ENCODE assay signal across 9 cellular contexts in the genomic region with DNA sequence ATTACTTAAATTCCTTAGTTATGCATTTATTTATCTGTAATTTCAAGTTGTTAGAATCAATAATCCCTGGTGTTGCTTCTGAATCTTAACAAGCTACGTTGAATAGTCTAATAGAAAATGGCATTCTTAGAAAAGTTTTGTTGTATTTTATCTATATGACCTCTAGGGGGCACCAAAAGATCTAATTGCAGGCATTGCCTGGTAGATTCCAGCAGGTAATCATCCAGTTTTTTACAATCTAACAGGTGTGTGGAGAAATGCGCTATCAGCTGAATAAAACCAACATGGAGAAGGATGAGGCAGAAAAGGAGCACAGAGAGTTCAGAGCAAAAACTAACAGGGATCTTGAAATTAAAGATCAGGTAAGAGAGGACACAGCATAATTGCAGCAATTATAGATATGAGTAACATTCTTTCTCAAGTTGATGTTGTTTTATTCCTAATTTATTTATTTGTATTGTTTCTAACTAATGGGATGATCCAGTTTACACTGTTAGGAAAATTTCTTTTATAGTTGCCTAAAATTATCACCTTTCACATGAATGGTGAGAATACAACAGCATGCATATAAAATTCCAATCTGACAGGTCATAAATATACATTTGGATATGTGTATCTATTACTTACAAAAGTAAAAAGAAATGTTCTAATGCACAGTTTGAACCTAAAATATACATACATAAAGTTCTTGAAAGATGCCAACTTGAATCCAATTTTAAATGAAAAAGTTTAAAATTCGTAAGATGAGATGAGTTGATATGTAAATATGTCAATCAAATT.
A peak's percentile ranks its signal among the peaks of the same experiment; 100 is the strongest.
DNase-seq lines count a peak whose midpoint lies in the region; ATAC-seq, FAIRE-seq and TF ChIP-seq lines count a peak whose summit lies in the region.
"Had no signal": no experiment of that assay in that cellular context is flagged by ENCODE, and none has a peak within 500 bp of the region (broad histone marks: within the 10 kb centered on the region; RNA-seq: fewer than 3 reads in every experiment).

No MANE protein-coding gene starts in this region.

- H3K9me2 ChIP-seq in DOHH2 (replicated peaks; ENCODE audit: control insufficient read depth, low read length): no peaks in the 10 kb centered on the region

- intact Hi-C loops in spleen (cut with DNase I; ENCODE audit: low total_unique reads): loop anchor here (2.0 to 5.0 kb wide), 2 partner anchors 403 to 929 kb away; no protein-coding TSS in a partner anchor

- H3K27ac ChIP-seq in DOHH2 (ENCODE audit: low read depth, low read length) (no peak overlapping the region), spleen (no peak overlapping the region)

- H3K4me3 Mint-ChIP-seq in glutamatergic neuron (ENCODE audit: unreplicated experiment): no peak overlapping the region
- H3K4me3 Mint-ChIP-seq: T-helper 1 cell treated with Interleukin-12 subunit alpha and Interleukin-12 subunit beta and Interleukin-4 antibody, amounts not matched to agents 30 μg/mL and 1 μg/mL, for 36 hours had no signal

- no peaks in the 10 kb centered on the region for H4K20me1 ChIP-seq in DOHH2 (ENCODE audit: control insufficient read depth, insufficient read depth, low read depth, low read length)

- H3K4me3 ChIP-seq in DOHH2 (ENCODE audit: low read length) (no peak overlapping the region), HFF-Myc (replicated peaks; ENCODE audit: low read depth, low read length) (no peak overlapping the region), spleen (no peak overlapping the region)

- H3K4me1 ChIP-seq in DOHH2 (ENCODE audit: control insufficient read depth, low read length) (no peaks in the 10 kb centered on the region), spleen (peaks cover 0 to 16% (median 6%) of the 10 kb centered on the region in 6 donors)

- FAIRE-seq in TTC549 (lab: Jason Lieb, UNC): peak; percentile 98

- H3K27me3 ChIP-seq in DOHH2 (ENCODE audit: control insufficient read depth, low read length) (no peaks in the 10 kb centered on the region), spleen (replicated peaks in 1 of 7) (no peaks in the 10 kb centered on the region)

- peak; percentile 73 for TF ChIP-seq CTCF in DOHH2 (IDR thresholded peaks at IDR 0.05; ENCODE audit: low read depth, low read length, poor library complexity, severe bottlenecking)
- peak; percentile 50 for TF ChIP-seq CTCF in HFF-Myc (IDR thresholded peaks at IDR 0.05; ENCODE audit: low read depth, low read length, missing control alignments)
- peak; percentile 93 for TF ChIP-seq CTCF in glutamatergic neuron (IDR thresholded peaks at IDR 0.05; ENCODE audit: partially characterized antibody, unreplicated experiment)
- TF ChIP-seq CTCF in spleen (IDR thresholded peaks at IDR 0.05 in 8 of 11, conservative IDR thresholded peaks at IDR 0.05 in 3 of 11): peak; percentile 19 to 73 (median 55)

- H3F3A ChIP-seq in DOHH2 (ENCODE audit: control insufficient read depth, insufficient read depth): no peaks in the 10 kb centered on the region; the same call in 1 of the 2 replicates

- H3K9me3 ChIP-seq in DOHH2 (ENCODE audit: control insufficient read depth, insufficient read depth, low read length): no peaks in the 10 kb centered on the region
- H3K9me3 ChIP-seq in spleen: no peaks in the 10 kb centered on the region

- ATAC-seq in HG03097 (IDR thresholded peaks at IDR 0.05; ENCODE audit: low FRiP score, unreplicated experiment): no peak
- no peak for ATAC-seq in HG03025 (IDR thresholded peaks at IDR 0.05; ENCODE audit: low FRiP score, unreplicated experiment)

- no peaks in the 10 kb centered on the region; the same call in 1 of the 2 replicates for H3K36me3 ChIP-seq in DOHH2 (ENCODE audit: control insufficient read depth, low read length)
- H3K36me3 ChIP-seq in spleen: peaks cover 0 to 57% (median 4%) of the 10 kb centered on the region in 6 donors

- no peak for TF ChIP-seq POLR2A in spleen (IDR thresholded peaks at IDR 0.05)

- no peak for DNase-seq in HFF-Myc (ENCODE audit: extremely low read depth, low read depth)
- DNase-seq in NCI-H2029 (lab: John Stamatoyannopoulos, UW): peak; percentile 30
- DNase-seq in glutamatergic neuron: no peak
- DNase-seq in spleen: no peak

- H3K79me2 ChIP-seq in DOHH2 (ENCODE audit: control insufficient read depth, low read length): no peaks in the 10 kb centered on the region

- no peaks in the 10 kb centered on the region for H3K36me3 Mint-ChIP-seq in glutamatergic neuron (ENCODE audit: unreplicated experiment)

- peaks cover 17% of the 10 kb centered on the region for H3K4me1 Mint-ChIP-seq in glutamatergic neuron (ENCODE audit: low read depth, unreplicated experiment)

- no peaks in the 10 kb centered on the region for H3K9me3 Mint-ChIP-seq in glutamatergic neuron (ENCODE audit: unreplicated experiment)
- H3K9me3 Mint-ChIP-seq: T-helper 1 cell treated with Interleukin-12 subunit alpha and Interleukin-12 subunit beta and Interleukin-4 antibody, amounts not matched to agents 30 μg/mL and 1 μg/mL, for 36 hours had no signal

- no peak overlapping the region for H3K4me2 ChIP-seq in DOHH2 (ENCODE audit: low read length)

- no peak overlapping the region for H3K27ac Mint-ChIP-seq in glutamatergic neuron (ENCODE audit: unreplicated experiment)
- H3K27ac Mint-ChIP-seq: T-helper 1 cell treated with Interleukin-12 subunit alpha and Interleukin-12 subunit beta and Interleukin-4 antibody, amounts not matched to agents 30 μg/mL and 1 μg/mL, for 36 hours had no signal

- H3K27me3 Mint-ChIP-seq in glutamatergic neuron (ENCODE audit: unreplicated experiment): no peaks in the 10 kb centered on the region

- 46 to 66% (median 54%) methylated on average over 3 of the region's 3 CpGs for WGBS in spleen, 5 donors
